Comparison of ENCODE assay signal across 17 cellular contexts in genomic region chr2:73063472-73063871, GRCh38. TPM values are rescaled to one million over a fixed set of nuclear protein-coding genes. Genes with fewer than 3 reads are reported as not detected.
DNase-seq lines count a peak whose midpoint lies in the region; ATAC-seq and TF ChIP-seq lines count a peak whose summit lies in the region.
"Had no signal": no experiment of that assay in that cellular context is flagged by ENCODE, and none has a peak within 500 bp of the region (broad histone marks: within the 10 kb centered on the region; RNA-seq: fewer than 3 reads in every experiment).

No MANE protein-coding gene starts in this region.

- intact Hi-C loops in Caco-2 (cut with micrococcal nuclease; ENCODE audit: unreplicated experiment) (no loop called here), Panc1 (cut with micrococcal nuclease; ENCODE audit: unreplicated experiment) (no loop called here), dorsolateral prefrontal cortex (cut with DNase I) (no loop called here), tibial artery (cut with DNase I; ENCODE audit: low total_unique reads) (no loop called here)

- no peaks in the 10 kb centered on the region for H3K4me1 ChIP-seq in Caco-2
- H3K4me1 ChIP-seq in Panc1 (ENCODE audit: control insufficient read depth, insufficient read depth, low read length): peaks cover 36% of the 10 kb centered on the region
- H3K4me1 ChIP-seq in neutrophil (ENCODE audit: control insufficient read depth in 1 of 2, insufficient read depth in 1 of 2, low read depth in 1 of 2, low read length in 1 of 2): peaks cover 17 to 24% of the 10 kb centered on the region in 2 experiments
- H3K4me1 ChIP-seq in tibial artery: peaks cover 0 to 6% (median 0%) of the 10 kb centered on the region in 4 donors
- H3K4me1 ChIP-seq: parathyroid adenoma had no signal

- in situ Hi-C loops in Panc1 (cut with HindIII; ENCODE audit: low pct_unique_long_range_greater_than_20kb, low sequenced_read_pairs): no loop called here

- H3K27me3 ChIP-seq in Caco-2 (replicated peaks; ENCODE audit: control insufficient read depth, insufficient read depth, low read length) (no peaks in the 10 kb centered on the region), Panc1 (ENCODE audit: control insufficient read depth, insufficient read depth, low read length) (no peaks in the 10 kb centered on the region), dorsolateral prefrontal cortex (no peaks in the 10 kb centered on the region), neutrophil (no peaks in the 10 kb centered on the region), tibial artery (no peaks in the 10 kb centered on the region)

- peak overlapping the region; percentile 21 for H3K27ac Mint-ChIP-seq in Caco-2 (ENCODE audit: unreplicated experiment)
- H3K27ac Mint-ChIP-seq: activated naive CD8-positive, alpha-beta T cell treated with anti-CD3 and anti-CD28 coated beads, Interleukin-2, amount 10 ng/mL, durations not matched to agents 7 days and 5 days; IgD-negative memory B cell; memory B cell; T-helper 17 cell had no signal

- DNase-seq in Caco-2: no peak
- no peak for DNase-seq in Panc1 (ENCODE audit: low read depth, low spot score)
- no peak for DNase-seq in dorsolateral prefrontal cortex
- DNase-seq in foreskin melanocyte: no peak
- no peak for DNase-seq in tibial artery
- DNase-seq: activated CD4-positive, alpha-beta T cell treated with anti-CD3 and anti-CD28 coated beads for 1 hour; activated naive CD8-positive, alpha-beta T cell treated with anti-CD3 and anti-CD28 coated beads, Interleukin-2, amount 10 ng/mL, durations not matched to agents 7 days and 5 days; AML-193; DMS79; T-helper 17 cell had no signal

- BruUV-seq in Caco-2 (replicated peaks; lab: Mats Ljungman, UMichigan) (no TSS peak), Panc1 (replicated peaks; lab: Mats Ljungman, UMichigan) (no TSS peak)

- H3K36me3 Mint-ChIP-seq in Caco-2 (ENCODE audit: insufficient read depth, unreplicated experiment): no peaks in the 10 kb centered on the region

- peak; percentile 35 for ATAC-seq in Panc1
- no peak for ATAC-seq in GM21526 (IDR thresholded peaks at IDR 0.05; ENCODE audit: low FRiP score, unreplicated experiment)
- no peak for ATAC-seq in HG02763 (IDR thresholded peaks at IDR 0.05; ENCODE audit: unreplicated experiment)
- ATAC-seq: T-helper 17 cell had no signal

- TF ChIP-seq CTCF in Caco-2 (IDR thresholded peaks at IDR 0.05; ENCODE audit: insufficient read depth in 1 of 2, low read depth in 1 of 2, low read length in 1 of 2, severe bottlenecking in 1 of 2, unreplicated experiment in 1 of 2) (no peak), Panc1 (IDR thresholded peaks at IDR 0.05) (no peak), dorsolateral prefrontal cortex (IDR thresholded peaks at IDR 0.05 in 54 of 56, conservative IDR thresholded peaks at IDR 0.05 in 2 of 56; ENCODE audit: low read depth in 1 of 56, partially characterized antibody in 56 of 56) (no peak), neutrophil (IDR thresholded peaks at IDR 0.05) (no peak), tibial artery (IDR thresholded peaks at IDR 0.05) (no peak)

- CTCF ChIA-PET in Caco-2 (lab: Charles Lee) (no interaction called here), Panc1 (lab: Charles Lee) (interaction anchor here (0.7 kb wide), 1 partner anchor 60 kb away, joined by 3 read pairs; no protein-coding TSS in a partner anchor)

- H3K27ac ChIP-seq in Panc1 (ENCODE audit: low read length) (peak overlapping the region; percentile 85), dorsolateral prefrontal cortex (peak overlapping the region in 32 of 59 donors; percentile 2 to 84 (median 62)), neutrophil (peak overlapping the region; percentile 38), tibial artery (no peak overlapping the region)
- H3K27ac ChIP-seq: parathyroid adenoma, thoracic aorta had no signal

- POLR2A ChIA-PET in Caco-2 (lab: Charles Lee): no interaction called here
- POLR2A ChIA-PET in Panc1 (lab: Charles Lee): no interaction called here

- no peaks in the 10 kb centered on the region for H3K27me3 Mint-ChIP-seq in Caco-2 (ENCODE audit: insufficient read depth, unreplicated experiment)
- H3K27me3 Mint-ChIP-seq: activated naive CD8-positive, alpha-beta T cell treated with anti-CD3 and anti-CD28 coated beads, Interleukin-2, amount 10 ng/mL, durations not matched to agents 7 days and 5 days; IgD-negative memory B cell; memory B cell; T-helper 17 cell had no signal

- H3K36me3 ChIP-seq in Caco-2 (ENCODE audit: control insufficient read depth, insufficient read depth, low read length) (no peaks in the 10 kb centered on the region), Panc1 (ENCODE audit: control insufficient read depth, insufficient read depth, low read length) (no peaks in the 10 kb centered on the region), neutrophil (peaks cover 18% of the 10 kb centered on the region), tibial artery (peaks cover 0 to 5% (median under 1%) of the 10 kb centered on the region in 3 donors)

- H3K4me1 Mint-ChIP-seq in Caco-2 (ENCODE audit: low read depth, unreplicated experiment): peaks cover 1% of the 10 kb centered on the region

- no peak overlapping the region for H3K4me3 Mint-ChIP-seq in Caco-2 (ENCODE audit: unreplicated experiment)
- H3K4me3 Mint-ChIP-seq: activated naive CD8-positive, alpha-beta T cell treated with anti-CD3 and anti-CD28 coated beads, Interleukin-2, amount 10 ng/mL, durations not matched to agents 7 days and 5 days; IgD-negative memory B cell; memory B cell; T-helper 17 cell had no signal

- H3K9me3 Mint-ChIP-seq in Caco-2 (ENCODE audit: unreplicated experiment): no peaks in the 10 kb centered on the region
- H3K9me3 Mint-ChIP-seq: activated naive CD8-positive, alpha-beta T cell treated with anti-CD3 and anti-CD28 coated beads, Interleukin-2, amount 10 ng/mL, durations not matched to agents 7 days and 5 days; IgD-negative memory B cell; memory B cell had no signal

- H3K9me3 ChIP-seq in Caco-2 (no peaks in the 10 kb centered on the region), Panc1 (ENCODE audit: control insufficient read depth, insufficient read depth, low read depth, low read length) (no peaks in the 10 kb centered on the region), neutrophil (no peaks in the 10 kb centered on the region), tibial artery (no peaks in the 10 kb centered on the region)
- H3K9me3 ChIP-seq: thoracic aorta had no signal

- H3K4me3 ChIP-seq in Caco-2 (ENCODE audit: low read depth, low read length): no peak overlapping the region
- H3K4me3 ChIP-seq in Panc1 (ENCODE audit: low read depth in 2 of 2, low read length in 2 of 2): peak overlapping the region in 1 of 2 experiments; percentile 41; a peak in 2 of 4 replicates
- no peak overlapping the region for H3K4me3 ChIP-seq in dorsolateral prefrontal cortex
- no peak overlapping the region for H3K4me3 ChIP-seq in neutrophil (ENCODE audit: low read depth in 1 of 2, low read length in 1 of 2)
- H3K4me3 ChIP-seq in tibial artery: no peak overlapping the region
- H3K4me3 ChIP-seq: thoracic aorta had no signal

RNA-seq across cellular contexts. Expression of gene SFXN5, which starts 8.0 kb away (rescaled TPM):
- total RNA-seq in Caco-2 (2022) (26.8 and 31.3 TPM in 2 replicates), Panc1 (2021; ENCODE audit: unreplicated experiment) (27.8 TPM), dorsolateral prefrontal cortex (100 to 1,000 TPM in 119 of 120 experiments, 10 to 100 TPM in 1; 82.7 to 370 (median 148) TPM)
- polyA plus RNA-seq in Panc1 (2012; ENCODE audit: insufficient read length): 19.7 TPM

RNA-seq across cellular contexts. Expression of gene RAB11FIP5, which starts 49.3 kb away (rescaled TPM):
- total RNA-seq in Caco-2 (2022) (17.3 and 17.4 TPM in 2 replicates), Panc1 (2021; ENCODE audit: unreplicated experiment) (27.3 TPM), dorsolateral prefrontal cortex (10 to 100 TPM; 28.8 to 98.3 (median 66.8) TPM)
- 20.4 TPM for polyA plus RNA-seq in Panc1 (2012; ENCODE audit: insufficient read length)

Comparison
In these comparisons a context has a peak if more than half of its experiments do, and no peak if none do; other contexts are left out.
1. H3K27ac ChIP-seq: peak in Panc1 (single experiment), dorsolateral prefrontal cortex (32 of 59) and neutrophil (single experiment); none in tibial artery (0 of 2).